ENCODE assay signal across 8 cellular contexts in genomic region chr3:50612234-50612972, GRCh38. TPM values are rescaled to one million over a fixed set of nuclear protein-coding genes. Genes with fewer than 3 reads are reported as not detected.
DNase-seq lines count a peak whose midpoint lies in the region; ATAC-seq and TF ChIP-seq lines count a peak whose summit lies in the region.

No MANE protein-coding gene starts in this region.

- no peaks in the 10 kb centered on the region for H3K79me2 ChIP-seq in PC-9 (ENCODE audit: low read depth)

- H3K9me3 ChIP-seq in PC-9 (ENCODE audit: insufficient read depth, low read depth), result no peaks in the 10 kb centered on the region

- CTCF ChIA-PET in PC-9 (lab: Charles Lee), result interaction anchor here (0.5 to 0.8 kb wide), 3 partner anchors 23 to 265 kb away, joined by 3 read pairs; no protein-coding TSS in a partner anchor

- TF ChIP-seq POLR2A in erythroblast (IDR thresholded peaks at IDR 0.05; ENCODE audit: low read length), result peak; percentile 63

- no peaks in the 10 kb centered on the region for H4K20me1 ChIP-seq in PC-9 (ENCODE audit: insufficient read depth)

- POLR2A ChIA-PET in PC-9 (lab: Charles Lee; ENCODE audit: unreplicated experiment), result interaction anchor here (0.7 to 0.8 kb wide), 2 partner anchors 43 to 275 kb away, joined by 6 to 7 read pairs; partner anchors contain the start of gene HEMK1

- H3K27ac ChIP-seq in PC-9 (no peak overlapping the region), rectal smooth muscle tissue (ENCODE audit: low read depth, low read length) (peak overlapping the region; percentile 64)

- peak overlapping the region; percentile 90 for H3K4me2 ChIP-seq in PC-9

- H3K36me3 ChIP-seq in PC-9 (ENCODE audit: low read depth) (no peaks in the 10 kb centered on the region), rectal smooth muscle tissue (ENCODE audit: control insufficient read depth, insufficient read depth, low read length) (no peaks in the 10 kb centered on the region)

- H2AFZ ChIP-seq in PC-9, result peak overlapping the region; percentile 81

- H3K4me3 ChIP-seq in PC-9, result peak overlapping the region; percentile 65; the same call in 1 of the 2 replicates
- H3K4me3 ChIP-seq in rectal smooth muscle tissue (ENCODE audit: low read length), result peak overlapping the region; percentile 81

- TF ChIP-seq CTCF in PC-9 (conservative IDR thresholded peaks at IDR 0.05), result no peak

- intact Hi-C loops in PC-9 (cut with micrococcal nuclease; ENCODE audit: unreplicated experiment), result loop anchor here (2.0 kb wide), 1 partner anchor 262 kb away; the partner anchor contains the start of genes CYB561D2 and NPRL2

- H3K4me1 ChIP-seq in PC-9 (replicated peaks; ENCODE audit: insufficient read depth) (peaks cover 12% of the 10 kb centered on the region), rectal smooth muscle tissue (ENCODE audit: control insufficient read depth, insufficient read depth, low read length) (peaks cover 8% of the 10 kb centered on the region)

- no peaks in the 10 kb centered on the region for H3K9me2 ChIP-seq in PC-9 (ENCODE audit: insufficient read depth)

- ATAC-seq in GM18867 (IDR thresholded peaks at IDR 0.05; ENCODE audit: unreplicated experiment), result no peak
- ATAC-seq in HG02938 (IDR thresholded peaks at IDR 0.05; ENCODE audit: unreplicated experiment), result no peak

- no peak overlapping the region for H3K9ac ChIP-seq in rectal smooth muscle tissue (ENCODE audit: low read length)

- no TSS peak for BruUV-seq in PC-9 (replicated peaks; lab: Mats Ljungman, UMichigan)

- H3K27me3 ChIP-seq in PC-9 (ENCODE audit: insufficient read depth, low read depth) (no peaks in the 10 kb centered on the region), rectal smooth muscle tissue (ENCODE audit: control insufficient read depth, insufficient read depth, low read length) (no peaks in the 10 kb centered on the region)

- peaks cover 12% of the 10 kb centered on the region; the same call in 1 of the 2 replicates for H3F3A ChIP-seq in PC-9 (ENCODE audit: insufficient read depth, low read depth)

- DNase-seq in activated CD4-positive, alpha-beta T cell treated with anti-CD3 and anti-CD28 coated beads for 4 hours, result peak; percentile 38 to 41
- DNase-seq in activated CD4-positive, alpha-beta T cell treated with anti-CD3 and anti-CD28 coated beads, Interleukin-2, amount 50 U/mL, for 4 hours, result no peak
- DNase-seq in PC-9 (no peak), erythroblast (lab: John Stamatoyannopoulos, UW) (peak; percentile 86 to 87), cortex of kidney (lab: John Stamatoyannopoulos, UW) (no peak)

RNA-seq across cellular contexts. Expression of gene CISH, which starts 0.8 kb away (rescaled TPM):
- total RNA-seq in PC-9 (2021), result 2.7 and 3.2 TPM in 2 replicates

RNA-seq across cellular contexts. Expression of gene MAPKAPK3, which starts 4.5 kb away (rescaled TPM):
- 88.2 and 99.5 TPM in 2 replicates for total RNA-seq in PC-9 (2021)

RNA-seq across cellular contexts. Expression of gene HEMK1, which starts 43.1 kb away (rescaled TPM):
- total RNA-seq in PC-9 (2021), result 20.6 and 24.2 TPM in 2 replicates

RNA-seq across cellular contexts. Expression of gene C3orf18, which starts 44.9 kb away (rescaled TPM):
- 7.4 and 7.5 TPM in 2 replicates for total RNA-seq in PC-9 (2021)

Comparison
In these comparisons a context has a peak if more than half of its experiments do, and no peak if none do; other contexts are left out.
1. DNase-seq: peak in activated CD4-positive, alpha-beta T cell treated with anti-CD3 and anti-CD28 coated beads for 4 hours (2 of 2) and erythroblast (2 of 2); none in activated CD4-positive, alpha-beta T cell treated with anti-CD3 and anti-CD28 coated beads, Interleukin-2, amount 50 U/mL, for 4 hours (0 of 2), PC-9 (0 of 2) and cortex of kidney (single experiment).